In the genomic region with DNA sequence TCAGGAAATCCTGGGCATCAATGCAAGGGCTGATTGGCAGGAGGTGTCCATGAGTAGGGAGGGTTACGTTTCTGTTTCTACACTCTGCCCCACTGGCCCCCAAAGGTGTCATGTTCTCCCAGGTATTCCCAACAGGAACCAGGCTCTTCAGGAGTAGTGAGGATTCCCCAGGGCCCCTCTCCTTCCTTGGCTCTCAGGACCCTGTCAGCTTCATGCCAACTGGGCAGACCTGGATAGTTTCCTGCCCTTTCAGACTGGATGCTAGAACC, we compare ENCODE assay signal across 33 cellular contexts.
"Had no signal": no experiment of that assay in that cellular context is flagged by ENCODE, and none has a peak within 500 bp of the region (broad histone marks: within the 10 kb centered on the region; RNA-seq: fewer than 3 reads in every experiment).

No MANE protein-coding gene starts in this region.

- H3K36me3 Mint-ChIP-seq: activated naive CD4-positive, alpha-beta T cell treated with anti-CD3 and anti-CD28 coated beads, Interleukin-2, amount 10 ng/mL, durations not matched to agents 7 days and 5 days; activated naive CD8-positive, alpha-beta T cell treated with anti-CD3 and anti-CD28 coated beads, Interleukin-2, amount 10 ng/mL, durations not matched to agents 7 days and 5 days; natural killer cell treated with Interleukin-12 subunit alpha and Interleukin-12 subunit beta and Interleukin-15 and Interleukin-18, amount 100 ng/mL, for 72 hours; stimulated activated naive B cell treated with anti-CD40 and anti-IgM and Interleukin-4, amounts not matched to agents 10 μg/mL and 1 μg/mL and 100 μg/mL, for 72 hours had no signal

- H3K4me3 Mint-ChIP-seq: activated naive CD4-positive, alpha-beta T cell treated with anti-CD3 and anti-CD28 coated beads, Interleukin-2, amount 10 ng/mL, durations not matched to agents 7 days and 5 days; activated naive CD8-positive, alpha-beta T cell treated with anti-CD3 and anti-CD28 coated beads, Interleukin-2, amount 10 ng/mL, durations not matched to agents 7 days and 5 days; activated T-cell treated with anti-CD3 and anti-CD28 coated beads, Interleukin-2, amount 50 U/mL, for 24 hours; dendritic cell treated with granulocyte-macrophage colony-stimulating factor and Interleukin-4, amounts not matched to agents 40 ng/mL and 50 ng/mL, for 4 days; natural killer cell treated with Interleukin-12 subunit alpha and Interleukin-12 subunit beta and Interleukin-15 and Interleukin-18, amount 100 ng/mL, for 72 hours; stimulated activated naive B cell treated with anti-CD40 and anti-IgM and Interleukin-4, amounts not matched to agents 10 μg/mL and 1 μg/mL and 100 μg/mL, for 72 hours; T-helper 1 cell treated with Interleukin-12 subunit alpha and Interleukin-12 subunit beta and Interleukin-4 antibody, amounts not matched to agents 30 μg/mL and 1 μg/mL, for 36 hours had no signal

- H3K4me1 ChIP-seq: prostate gland, sigmoid colon, testis, transverse colon, uterus had no signal

- H3K27me3 Mint-ChIP-seq: activated naive CD4-positive, alpha-beta T cell treated with anti-CD3 and anti-CD28 coated beads, Interleukin-2, amount 10 ng/mL, durations not matched to agents 7 days and 5 days; activated T-cell treated with anti-CD3 and anti-CD28 coated beads, Interleukin-2, amount 50 U/mL, for 24 hours had no signal

- DNase-seq: activated CD4-positive, alpha-beta T cell treated with anti-CD3 and anti-CD28 coated beads for 48 hours; activated CD4-positive, alpha-beta T cell treated with anti-CD3 and anti-CD28 coated beads, Interleukin-2, amount 50 U/mL, for 48 hours; activated gamma-delta T cell; activated naive CD4-positive, alpha-beta T cell treated with anti-CD3 and anti-CD28 coated beads, Interleukin-2, amount 10 ng/mL, durations not matched to agents 7 days and 5 days; activated naive CD8-positive, alpha-beta T cell treated with anti-CD3 and anti-CD28 coated beads, Interleukin-2, amount 10 ng/mL, durations not matched to agents 7 days and 5 days; activated T-cell treated with anti-CD3 and anti-CD28 coated beads, Interleukin-2, amount 50 U/mL, for 24 hours; brain microvascular endothelial cell; central memory CD4-positive, alpha-beta T cell; effector CD4-positive, alpha-beta T cell; foreskin keratinocyte; left cardiac atrium; left ventricle myocardium superior; mucosa of descending colon; ovary; sigmoid colon; stimulated activated CD4-positive, alpha-beta T cell treated with anti-CD3 and anti-CD28 coated beads, Interleukin-1b, Interleukin-23, amount 100 ng/mL, for 48 hours; stimulated activated CD4-positive, alpha-beta T cell treated with anti-CD3 and anti-CD28 coated beads, Interleukin-4, amount 100 ng/mL, for 4 hours; stimulated activated CD8-positive, alpha-beta memory T cell treated with anti-CD3 and anti-CD28 coated beads, Interleukin-4, amount 100 ng/mL, for 48 hours; stimulated activated naive B cell treated with anti-CD40 and anti-IgM and Interleukin-4, amounts not matched to agents 10 μg/mL and 1 μg/mL and 100 μg/mL, for 72 hours; SW 1271; T-helper 9 cell; testis; transverse colon; uterus had no signal

- H3K9me3 Mint-ChIP-seq: activated naive CD4-positive, alpha-beta T cell treated with anti-CD3 and anti-CD28 coated beads, Interleukin-2, amount 10 ng/mL, durations not matched to agents 7 days and 5 days; activated naive CD8-positive, alpha-beta T cell treated with anti-CD3 and anti-CD28 coated beads, Interleukin-2, amount 10 ng/mL, durations not matched to agents 7 days and 5 days; activated T-cell treated with anti-CD3 and anti-CD28 coated beads, Interleukin-2, amount 50 U/mL, for 24 hours; dendritic cell treated with granulocyte-macrophage colony-stimulating factor and Interleukin-4, amounts not matched to agents 40 ng/mL and 50 ng/mL, for 4 days; natural killer cell treated with Interleukin-12 subunit alpha and Interleukin-12 subunit beta and Interleukin-15 and Interleukin-18, amount 100 ng/mL, for 72 hours; T-helper 1 cell treated with Interleukin-12 subunit alpha and Interleukin-12 subunit beta and Interleukin-4 antibody, amounts not matched to agents 30 μg/mL and 1 μg/mL, for 36 hours had no signal

- H3K4me1 Mint-ChIP-seq: activated naive CD4-positive, alpha-beta T cell treated with anti-CD3 and anti-CD28 coated beads, Interleukin-2, amount 10 ng/mL, durations not matched to agents 7 days and 5 days; activated naive CD8-positive, alpha-beta T cell treated with anti-CD3 and anti-CD28 coated beads, Interleukin-2, amount 10 ng/mL, durations not matched to agents 7 days and 5 days; stimulated activated naive B cell treated with anti-CD40 and anti-IgM and Interleukin-4, amounts not matched to agents 10 μg/mL and 1 μg/mL and 100 μg/mL, for 72 hours had no signal

- H3K27me3 ChIP-seq: brain microvascular endothelial cell, esophagus muscularis mucosa, foreskin keratinocyte, neutrophil, ovary, sigmoid colon, testis, transverse colon, uterus had no signal

- H3K27ac Mint-ChIP-seq: activated naive CD4-positive, alpha-beta T cell treated with anti-CD3 and anti-CD28 coated beads, Interleukin-2, amount 10 ng/mL, durations not matched to agents 7 days and 5 days; activated naive CD8-positive, alpha-beta T cell treated with anti-CD3 and anti-CD28 coated beads, Interleukin-2, amount 10 ng/mL, durations not matched to agents 7 days and 5 days; activated T-cell treated with anti-CD3 and anti-CD28 coated beads, Interleukin-2, amount 50 U/mL, for 24 hours; dendritic cell treated with granulocyte-macrophage colony-stimulating factor and Interleukin-4, amounts not matched to agents 40 ng/mL and 50 ng/mL, for 4 days; natural killer cell treated with Interleukin-12 subunit alpha and Interleukin-12 subunit beta and Interleukin-15 and Interleukin-18, amount 100 ng/mL, for 72 hours; stimulated activated naive B cell treated with anti-CD40 and anti-IgM and Interleukin-4, amounts not matched to agents 10 μg/mL and 1 μg/mL and 100 μg/mL, for 72 hours; T-helper 1 cell treated with Interleukin-12 subunit alpha and Interleukin-12 subunit beta and Interleukin-4 antibody, amounts not matched to agents 30 μg/mL and 1 μg/mL, for 36 hours had no signal

- H3K4me3 ChIP-seq: esophagus muscularis mucosa, mucosa of descending colon, ovary, prostate gland, sigmoid colon, smooth muscle cell, testis, transverse colon, uterus had no signal

- H3K9me3 ChIP-seq: esophagus muscularis mucosa, mucosa of descending colon, neutrophil, ovary, prostate gland, sigmoid colon, testis, transverse colon, uterus had no signal

- ATAC-seq: activated CD4-positive, CD25-positive, alpha-beta regulatory T cell treated with anti-CD3 and anti-CD28 coated beads, Interleukin-2, amount 50 U/mL, for 24 hours; left cardiac atrium; mucosa of descending colon; stimulated activated naive B cell treated with anti-CD40 and anti-IgM and Interleukin-4, amounts not matched to agents 10 μg/mL and 1 μg/mL and 100 μg/mL, for 72 hours had no signal

- H3K27ac ChIP-seq: brain microvascular endothelial cell, esophagus muscularis mucosa, foreskin keratinocyte, neutrophil, ovary, prostate gland, sigmoid colon, testis, transverse colon, uterus, WERI-Rb-1 had no signal

- H3K36me3 ChIP-seq: brain microvascular endothelial cell, esophagus muscularis mucosa, neutrophil, ovary, prostate gland, sigmoid colon, transverse colon, uterus, WERI-Rb-1 had no signal
